In the genomic region with DNA sequence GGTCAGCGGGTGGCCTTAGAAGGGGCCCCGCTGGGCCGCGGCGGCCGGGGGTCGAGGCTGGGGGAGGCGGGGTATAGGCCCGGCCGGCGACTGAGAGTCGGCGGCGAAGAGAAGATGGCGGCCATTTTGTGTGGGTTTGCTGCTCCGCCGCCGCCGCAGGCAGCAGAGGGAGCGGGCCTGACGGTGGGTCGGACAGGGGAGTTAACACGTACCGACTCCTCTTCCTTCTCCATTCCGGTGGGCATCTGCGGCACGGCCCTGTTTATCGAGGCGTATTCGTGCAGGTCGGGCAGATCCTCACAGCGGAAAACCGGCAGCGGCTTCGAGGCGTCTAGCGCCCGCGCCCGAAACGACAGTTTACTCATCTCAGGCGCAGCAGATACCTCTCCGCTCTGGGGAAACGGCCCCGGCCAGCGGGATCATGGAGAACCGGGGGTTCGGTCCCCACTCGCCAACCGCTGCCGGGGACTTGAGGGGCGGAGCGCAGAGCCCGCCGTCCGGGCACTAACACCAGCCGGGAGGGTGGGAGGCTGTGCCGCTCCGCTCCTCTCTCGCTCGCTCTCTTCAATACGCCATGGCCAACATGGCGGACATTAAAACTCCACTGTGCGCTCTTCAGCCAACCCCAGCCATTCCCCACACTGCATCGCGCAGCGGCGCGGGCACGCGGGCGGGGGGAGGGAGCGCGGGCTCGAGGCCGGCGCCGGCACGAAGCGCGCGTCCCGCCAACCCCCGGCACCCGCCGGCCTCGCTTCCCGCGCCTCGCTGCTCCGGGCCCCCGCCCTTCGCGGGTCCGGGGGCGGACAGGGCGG, we compare ENCODE assay signal across 8 cellular contexts. TPM values are rescaled to one million over a fixed set of nuclear protein-coding genes. Genes with fewer than 3 reads are reported as not detected.
DNase-seq lines count a peak whose midpoint lies in the region; ATAC-seq and TF ChIP-seq lines count a peak whose summit lies in the region.

TSS of gene EPC1 (minus strand) at position 608 of the 812 bp plus-strand sequence. CDS start at position 365, 243 bp downstream.

- H3K4me3 ChIP-seq in AG09309 (ENCODE audit: control insufficient read depth, low read depth, low read length) (peak within 1 kb of the TSS; percentile 90), colonic mucosa (peak within 1 kb of the TSS; percentile 84)

- H3K36me3 ChIP-seq in colonic mucosa, result no peaks in the 10 kb centered on the region

- TF ChIP-seq CTCF in AG09309 (IDR thresholded peaks at IDR 0.05; ENCODE audit: control insufficient read depth, insufficient read depth, low read depth, low read length, missing control alignments) (no peak), colonic mucosa (IDR thresholded peaks at IDR 0.05) (no peak)

- peak; percentile 52 for DNase-seq in AG09309 (ENCODE audit: low read depth)
- peak; percentile 83 for DNase-seq in NCI-H345 (lab: John Stamatoyannopoulos, UW)
- DNase-seq in activated CD4-positive, alpha-beta T cell treated with anti-CD3 and anti-CD28 coated beads for 48 hours, result peak; percentile 89
- peak; percentile 89 for DNase-seq in colonic mucosa
- peak; percentile 96 for DNase-seq in left kidney (ENCODE audit: low read depth, low spot score)
- peak; percentile 85 to 87 for DNase-seq in stimulated activated CD4-positive, alpha-beta T cell treated with anti-CD3 and anti-CD28 coated beads, Interleukin-2, amount 100 ng/mL, for 24 hours

- ATAC-seq in GM18868 (IDR thresholded peaks at IDR 0.05; ENCODE audit: unreplicated experiment) (peak; percentile 61), HG03103 (IDR thresholded peaks at IDR 0.05; ENCODE audit: low read depth, unreplicated experiment) (peak; percentile 48)

- H3K9ac ChIP-seq in colonic mucosa (ENCODE audit: low read depth in 2 of 2, low read length in 2 of 2), result peak within 1 kb of the TSS; percentile 99 to 100

- peaks cover 10% of the 10 kb centered on the region for H3K4me1 ChIP-seq in colonic mucosa

- peak within 1 kb of the TSS; percentile 100 for H3K27ac ChIP-seq in colonic mucosa

- no peaks in the 10 kb centered on the region for H3K27me3 ChIP-seq in colonic mucosa

- H3K9me3 ChIP-seq in colonic mucosa, result no peaks in the 10 kb centered on the region

- intact Hi-C loops in colonic mucosa (cut with DNase I), result loop anchor here (5.0 to 10.0 kb wide), 2 partner anchors 89 to 152 kb away; no protein-coding TSS in a partner anchor

RNA-seq across cellular contexts. Expression of gene EPC1, which starts in this region (rescaled TPM):
- total RNA-seq in colonic mucosa, result 10 to 100 TPM; 24.5 to 30.9 TPM

Comparison
In these comparisons a context has a peak if more than half of its experiments do, and no peak if none do; other contexts are left out.
1. Peak in every context shown above with its lines: DNase-seq, ATAC-seq, H3K4me3 ChIP-seq and H3K27ac ChIP-seq.